ENCODE assay signal across 1 cellular context in the genomic region with DNA sequence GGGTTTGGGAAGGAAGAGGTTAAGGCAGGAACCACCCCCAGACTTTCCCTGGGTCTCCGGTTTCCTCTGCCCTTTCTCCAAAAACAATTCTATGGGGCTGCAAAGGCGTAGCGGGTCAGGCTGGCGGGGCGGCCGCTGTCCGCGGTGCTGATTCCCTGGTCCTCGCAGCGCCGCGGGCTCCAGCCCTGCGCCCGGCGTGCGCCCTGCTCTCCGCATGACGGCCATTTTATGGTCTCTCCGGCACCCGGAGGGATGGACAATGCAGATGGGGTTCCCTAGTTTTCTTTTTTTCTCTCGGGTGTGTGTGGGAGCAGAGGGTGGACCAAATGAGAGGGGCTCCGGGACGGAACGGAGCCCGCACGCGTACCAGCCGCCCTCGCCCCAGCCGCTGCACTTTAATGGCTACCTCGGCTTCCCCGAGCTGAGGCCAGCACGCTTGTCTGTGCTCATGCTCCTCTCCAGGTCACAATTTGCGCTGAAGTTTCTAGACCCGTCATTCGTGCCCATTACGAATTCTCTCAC.
TF ChIP-seq lines count a peak whose summit lies in the region.

No MANE protein-coding gene starts in this region.

TF ChIP-seq in HepG2, 621 proteins besides CTCF, POLR2A, EP300 and RAD21 (continued from another document and continues in another):
- TF ChIP-seq, protein P1, sequence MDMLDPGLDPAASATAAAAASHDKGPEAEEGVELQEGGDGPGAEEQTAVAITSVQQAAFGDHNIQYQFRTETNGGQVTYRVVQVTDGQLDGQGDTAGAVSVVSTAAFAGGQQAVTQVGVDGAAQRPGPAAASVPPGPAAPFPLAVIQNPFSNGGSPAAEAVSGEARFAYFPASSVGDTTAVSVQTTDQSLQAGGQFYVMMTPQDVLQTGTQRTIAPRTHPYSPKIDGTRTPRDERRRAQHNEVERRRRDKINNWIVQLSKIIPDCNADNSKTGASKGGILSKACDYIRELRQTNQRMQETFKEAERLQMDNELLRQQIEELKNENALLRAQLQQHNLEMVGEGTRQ (IDR thresholded peaks at IDR 0.05; ENCODE audit: low read depth, low read length) = no peak
- TF ChIP-seq, protein P1 (CRISPR knock-in tag; IDR thresholded peaks at IDR 0.05; ENCODE audit: borderline replicate concordance) = no peak
- TF ChIP-seq AHR (CRISPR knock-in tag; IDR thresholded peaks at IDR 0.05) (no peak), SOX5 (CRISPR knock-in tag; IDR thresholded peaks at IDR 0.05; ENCODE audit: borderline replicate concordance) (no peak), SRSF1 (optimal IDR thresholded peaks at IDR 0.05; ENCODE audit: low read depth, low read length) (no peak), ZNF484 (CRISPR knock-in tag; IDR thresholded peaks at IDR 0.05; ENCODE audit: borderline replicate concordance, low read depth) (no peak), RBFOX2 (IDR thresholded peaks at IDR 0.05; ENCODE audit: low read depth, low read length) (no peak), MZF1 (CRISPR knock-in tag; IDR thresholded peaks at IDR 0.05; ENCODE audit: borderline replicate concordance) (no peak), ZNF234 (CRISPR knock-in tag; conservative IDR thresholded peaks at IDR 0.05) (0 out of 2 replicates have a peak, but pooled peaks have one; percentile 36), HNRNPL (IDR thresholded peaks at IDR 0.05; ENCODE audit: low read depth, low read length) (no peak), NFE2L2 (IDR thresholded peaks at IDR 0.05; ENCODE audit: low read length) (no peak), GABPA (IDR thresholded peaks at IDR 0.05; ENCODE audit: low read depth, low read length) (no peak), GABPA (CRISPR knock-in tag; IDR thresholded peaks at IDR 0.05; ENCODE audit: low read depth) (no peak), ZFP1 (CRISPR knock-in tag; IDR thresholded peaks at IDR 0.05) (no peak), NCOA2 (CRISPR knock-in tag; IDR thresholded peaks at IDR 0.05) (0 out of 2 replicates have a peak, but pooled peaks have one; percentile 40), SCMH1 (CRISPR knock-in tag; IDR thresholded peaks at IDR 0.05; ENCODE audit: borderline replicate concordance) (no peak), ZNF547 (CRISPR knock-in tag; IDR thresholded peaks at IDR 0.05) (no peak), MXD4 (CRISPR knock-in tag; IDR thresholded peaks at IDR 0.05) (no peak), ZSCAN22 (CRISPR knock-in tag; IDR thresholded peaks at IDR 0.05) (no peak), RBM22 (optimal IDR thresholded peaks at IDR 0.05; ENCODE audit: low read length) (no peak), NFE2L1 (CRISPR knock-in tag; IDR thresholded peaks at IDR 0.05; ENCODE audit: borderline replicate concordance) (no peak), CC2D1A (CRISPR knock-in tag; IDR thresholded peaks at IDR 0.05) (no peak), ASH2L (IDR thresholded peaks at IDR 0.05; ENCODE audit: insufficient read length, low read depth, low read length) (no peak), SIX1 (CRISPR knock-in tag; IDR thresholded peaks at IDR 0.05; ENCODE audit: borderline replicate concordance) (no peak), REPIN1 (CRISPR knock-in tag; IDR thresholded peaks at IDR 0.05; ENCODE audit: borderline replicate concordance, low read depth) (no peak), GABPB1 (CRISPR knock-in tag; IDR thresholded peaks at IDR 0.05) (peak; percentile 57; the same call in 1 of the 2 replicates), MED1 (CRISPR knock-in tag; IDR thresholded peaks at IDR 0.05) (no peak), ZNF773 (CRISPR knock-in tag; IDR thresholded peaks at IDR 0.05; ENCODE audit: borderline replicate concordance) (peak; percentile 71; the same call in 1 of the 2 replicates), REXO4 (CRISPR knock-in tag; IDR thresholded peaks at IDR 0.05; ENCODE audit: borderline replicate concordance) (no peak), ZNF564 (CRISPR knock-in tag; IDR thresholded peaks at IDR 0.05) (0 out of 2 replicates have a peak, but pooled peaks have one; percentile 53), ZNF224 (CRISPR knock-in tag; IDR thresholded peaks at IDR 0.05) (no peak), ZNF598 (CRISPR knock-in tag; IDR thresholded peaks at IDR 0.05; ENCODE audit: borderline replicate concordance) (no peak), PHF5A (CRISPR knock-in tag; IDR thresholded peaks at IDR 0.05; ENCODE audit: low read depth, unreplicated experiment) (no peak), FOXP1 (IDR thresholded peaks at IDR 0.05) (no peak), FOXP1 (CRISPR knock-in tag; IDR thresholded peaks at IDR 0.05) (no peak), TCF7 (IDR thresholded peaks at IDR 0.05; ENCODE audit: low read depth) (no peak), ZNF232 (CRISPR knock-in tag; IDR thresholded peaks at IDR 0.05; ENCODE audit: borderline replicate concordance) (peak; percentile 94; the same call in 1 of the 2 replicates), ZNF430 (CRISPR knock-in tag; IDR thresholded peaks at IDR 0.05) (peak; percentile 60; the same call in 1 of the 2 replicates), ZNF7 (CRISPR knock-in tag; IDR thresholded peaks at IDR 0.05) (no peak)
- TF ChIP-seq, protein P2, sequence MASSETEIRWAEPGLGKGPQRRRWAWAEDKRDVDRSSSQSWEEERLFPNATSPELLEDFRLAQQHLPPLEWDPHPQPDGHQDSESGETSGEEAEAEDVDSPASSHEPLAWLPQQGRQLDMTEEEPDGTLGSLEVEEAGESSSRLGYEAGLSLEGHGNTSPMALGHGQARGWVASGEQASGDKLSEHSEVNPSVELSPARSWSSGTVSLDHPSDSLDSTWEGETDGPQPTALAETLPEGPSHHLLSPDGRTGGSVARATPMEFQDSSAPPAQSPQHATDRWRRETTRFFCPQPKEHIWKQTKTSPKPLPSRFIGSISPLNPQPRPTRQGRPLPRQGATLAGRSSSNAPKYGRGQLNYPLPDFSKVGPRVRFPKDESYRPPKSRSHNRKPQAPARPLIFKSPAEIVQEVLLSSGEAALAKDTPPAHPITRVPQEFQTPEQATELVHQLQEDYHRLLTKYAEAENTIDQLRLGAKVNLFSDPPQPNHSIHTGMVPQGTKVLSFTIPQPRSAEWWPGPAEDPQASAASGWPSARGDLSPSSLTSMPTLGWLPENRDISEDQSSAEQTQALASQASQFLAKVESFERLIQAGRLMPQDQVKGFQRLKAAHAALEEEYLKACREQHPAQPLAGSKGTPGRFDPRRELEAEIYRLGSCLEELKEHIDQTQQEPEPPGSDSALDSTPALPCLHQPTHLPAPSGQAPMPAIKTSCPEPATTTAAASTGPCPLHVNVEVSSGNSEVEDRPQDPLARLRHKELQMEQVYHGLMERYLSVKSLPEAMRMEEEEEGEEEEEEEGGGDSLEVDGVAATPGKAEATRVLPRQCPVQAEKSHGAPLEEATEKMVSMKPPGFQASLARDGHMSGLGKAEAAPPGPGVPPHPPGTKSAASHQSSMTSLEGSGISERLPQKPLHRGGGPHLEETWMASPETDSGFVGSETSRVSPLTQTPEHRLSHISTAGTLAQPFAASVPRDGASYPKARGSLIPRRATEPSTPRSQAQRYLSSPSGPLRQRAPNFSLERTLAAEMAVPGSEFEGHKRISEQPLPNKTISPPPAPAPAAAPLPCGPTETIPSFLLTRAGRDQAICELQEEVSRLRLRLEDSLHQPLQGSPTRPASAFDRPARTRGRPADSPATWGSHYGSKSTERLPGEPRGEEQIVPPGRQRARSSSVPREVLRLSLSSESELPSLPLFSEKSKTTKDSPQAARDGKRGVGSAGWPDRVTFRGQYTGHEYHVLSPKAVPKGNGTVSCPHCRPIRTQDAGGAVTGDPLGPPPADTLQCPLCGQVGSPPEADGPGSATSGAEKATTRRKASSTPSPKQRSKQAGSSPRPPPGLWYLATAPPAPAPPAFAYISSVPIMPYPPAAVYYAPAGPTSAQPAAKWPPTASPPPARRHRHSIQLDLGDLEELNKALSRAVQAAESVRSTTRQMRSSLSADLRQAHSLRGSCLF (CRISPR knock-in tag; IDR thresholded peaks at IDR 0.05; ENCODE audit: borderline replicate concordance) = 0 out of 2 replicates have a peak, but pooled peaks have one; percentile 56
- TF ChIP-seq, protein P3, sequence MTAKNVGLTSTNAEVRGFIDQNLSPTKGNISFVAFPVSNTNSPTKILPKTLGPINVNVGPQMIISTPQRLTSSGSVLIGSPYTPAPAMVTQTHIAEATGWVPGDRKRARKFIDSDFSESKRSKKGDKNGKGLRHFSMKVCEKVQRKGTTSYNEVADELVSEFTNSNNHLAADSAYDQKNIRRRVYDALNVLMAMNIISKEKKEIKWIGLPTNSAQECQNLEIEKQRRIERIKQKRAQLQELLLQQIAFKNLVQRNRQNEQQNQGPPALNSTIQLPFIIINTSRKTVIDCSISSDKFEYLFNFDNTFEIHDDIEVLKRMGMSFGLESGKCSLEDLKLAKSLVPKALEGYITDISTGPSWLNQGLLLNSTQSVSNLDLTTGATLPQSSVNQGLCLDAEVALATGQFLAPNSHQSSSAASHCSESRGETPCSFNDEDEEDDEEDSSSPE (CRISPR knock-in tag; IDR thresholded peaks at IDR 0.05) = no peak
- TF ChIP-seq, protein P4, sequence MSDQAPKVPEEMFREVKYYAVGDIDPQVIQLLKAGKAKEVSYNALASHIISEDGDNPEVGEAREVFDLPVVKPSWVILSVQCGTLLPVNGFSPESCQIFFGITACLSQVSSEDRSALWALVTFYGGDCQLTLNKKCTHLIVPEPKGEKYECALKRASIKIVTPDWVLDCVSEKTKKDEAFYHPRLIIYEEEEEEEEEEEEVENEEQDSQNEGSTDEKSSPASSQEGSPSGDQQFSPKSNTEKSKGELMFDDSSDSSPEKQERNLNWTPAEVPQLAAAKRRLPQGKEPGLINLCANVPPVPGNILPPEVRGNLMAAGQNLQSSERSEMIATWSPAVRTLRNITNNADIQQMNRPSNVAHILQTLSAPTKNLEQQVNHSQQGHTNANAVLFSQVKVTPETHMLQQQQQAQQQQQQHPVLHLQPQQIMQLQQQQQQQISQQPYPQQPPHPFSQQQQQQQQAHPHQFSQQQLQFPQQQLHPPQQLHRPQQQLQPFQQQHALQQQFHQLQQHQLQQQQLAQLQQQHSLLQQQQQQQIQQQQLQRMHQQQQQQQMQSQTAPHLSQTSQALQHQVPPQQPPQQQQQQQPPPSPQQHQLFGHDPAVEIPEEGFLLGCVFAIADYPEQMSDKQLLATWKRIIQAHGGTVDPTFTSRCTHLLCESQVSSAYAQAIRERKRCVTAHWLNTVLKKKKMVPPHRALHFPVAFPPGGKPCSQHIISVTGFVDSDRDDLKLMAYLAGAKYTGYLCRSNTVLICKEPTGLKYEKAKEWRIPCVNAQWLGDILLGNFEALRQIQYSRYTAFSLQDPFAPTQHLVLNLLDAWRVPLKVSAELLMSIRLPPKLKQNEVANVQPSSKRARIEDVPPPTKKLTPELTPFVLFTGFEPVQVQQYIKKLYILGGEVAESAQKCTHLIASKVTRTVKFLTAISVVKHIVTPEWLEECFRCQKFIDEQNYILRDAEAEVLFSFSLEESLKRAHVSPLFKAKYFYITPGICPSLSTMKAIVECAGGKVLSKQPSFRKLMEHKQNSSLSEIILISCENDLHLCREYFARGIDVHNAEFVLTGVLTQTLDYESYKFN (CRISPR knock-in tag; conservative IDR thresholded peaks at IDR 0.05) = no peak
- TF ChIP-seq, protein P5, sequence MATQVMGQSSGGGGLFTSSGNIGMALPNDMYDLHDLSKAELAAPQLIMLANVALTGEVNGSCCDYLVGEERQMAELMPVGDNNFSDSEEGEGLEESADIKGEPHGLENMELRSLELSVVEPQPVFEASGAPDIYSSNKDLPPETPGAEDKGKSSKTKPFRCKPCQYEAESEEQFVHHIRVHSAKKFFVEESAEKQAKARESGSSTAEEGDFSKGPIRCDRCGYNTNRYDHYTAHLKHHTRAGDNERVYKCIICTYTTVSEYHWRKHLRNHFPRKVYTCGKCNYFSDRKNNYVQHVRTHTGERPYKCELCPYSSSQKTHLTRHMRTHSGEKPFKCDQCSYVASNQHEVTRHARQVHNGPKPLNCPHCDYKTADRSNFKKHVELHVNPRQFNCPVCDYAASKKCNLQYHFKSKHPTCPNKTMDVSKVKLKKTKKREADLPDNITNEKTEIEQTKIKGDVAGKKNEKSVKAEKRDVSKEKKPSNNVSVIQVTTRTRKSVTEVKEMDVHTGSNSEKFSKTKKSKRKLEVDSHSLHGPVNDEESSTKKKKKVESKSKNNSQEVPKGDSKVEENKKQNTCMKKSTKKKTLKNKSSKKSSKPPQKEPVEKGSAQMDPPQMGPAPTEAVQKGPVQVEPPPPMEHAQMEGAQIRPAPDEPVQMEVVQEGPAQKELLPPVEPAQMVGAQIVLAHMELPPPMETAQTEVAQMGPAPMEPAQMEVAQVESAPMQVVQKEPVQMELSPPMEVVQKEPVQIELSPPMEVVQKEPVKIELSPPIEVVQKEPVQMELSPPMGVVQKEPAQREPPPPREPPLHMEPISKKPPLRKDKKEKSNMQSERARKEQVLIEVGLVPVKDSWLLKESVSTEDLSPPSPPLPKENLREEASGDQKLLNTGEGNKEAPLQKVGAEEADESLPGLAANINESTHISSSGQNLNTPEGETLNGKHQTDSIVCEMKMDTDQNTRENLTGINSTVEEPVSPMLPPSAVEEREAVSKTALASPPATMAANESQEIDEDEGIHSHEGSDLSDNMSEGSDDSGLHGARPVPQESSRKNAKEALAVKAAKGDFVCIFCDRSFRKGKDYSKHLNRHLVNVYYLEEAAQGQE (IDR thresholded peaks at IDR 0.05; ENCODE audit: borderline replicate concordance in 1 of 2, low read depth in 1 of 2, low read length in 2 of 2) = peak; percentile 87 to 98
- TF ChIP-seq, protein P6, sequence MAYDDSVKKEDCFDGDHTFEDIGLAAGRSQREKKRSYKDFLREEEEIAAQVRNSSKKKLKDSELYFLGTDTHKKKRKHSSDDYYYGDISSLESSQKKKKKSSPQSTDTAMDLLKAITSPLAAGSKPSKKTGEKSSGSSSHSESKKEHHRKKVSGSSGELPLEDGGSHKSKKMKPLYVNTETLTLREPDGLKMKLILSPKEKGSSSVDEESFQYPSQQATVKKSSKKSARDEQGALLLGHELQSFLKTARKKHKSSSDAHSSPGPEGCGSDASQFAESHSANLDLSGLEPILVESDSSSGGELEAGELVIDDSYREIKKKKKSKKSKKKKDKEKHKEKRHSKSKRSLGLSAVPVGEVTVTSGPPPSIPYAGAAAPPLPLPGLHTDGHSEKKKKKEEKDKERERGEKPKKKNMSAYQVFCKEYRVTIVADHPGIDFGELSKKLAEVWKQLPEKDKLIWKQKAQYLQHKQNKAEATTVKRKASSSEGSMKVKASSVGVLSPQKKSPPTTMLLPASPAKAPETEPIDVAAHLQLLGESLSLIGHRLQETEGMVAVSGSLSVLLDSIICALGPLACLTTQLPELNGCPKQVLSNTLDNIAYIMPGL (CRISPR knock-in tag; IDR thresholded peaks at IDR 0.05; ENCODE audit: borderline replicate concordance in 1 of 2, low read depth in 1 of 2) = no peak
- TF ChIP-seq, protein P7, sequence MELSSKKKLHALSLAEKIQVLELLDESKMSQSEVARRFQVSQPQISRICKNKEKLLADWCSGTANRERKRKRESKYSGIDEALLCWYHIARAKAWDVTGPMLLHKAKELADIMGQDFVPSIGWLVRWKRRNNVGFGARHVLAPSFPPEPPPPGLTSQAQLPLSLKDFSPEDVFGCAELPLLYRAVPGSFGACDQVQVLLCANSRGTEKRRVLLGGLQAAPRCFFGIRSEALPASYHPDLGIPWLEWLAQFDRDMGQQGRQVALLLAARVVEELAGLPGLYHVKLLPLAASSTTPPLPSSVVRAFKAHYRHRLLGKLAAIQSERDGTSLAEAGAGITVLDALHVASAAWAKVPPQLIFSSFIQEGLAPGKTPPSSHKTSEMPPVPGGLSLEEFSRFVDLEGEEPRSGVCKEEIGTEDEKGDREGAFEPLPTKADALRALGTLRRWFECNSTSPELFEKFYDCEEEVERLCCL (CRISPR knock-in tag; IDR thresholded peaks at IDR 0.05; ENCODE audit: borderline replicate concordance) = no peak
